Comparison of ENCODE assay signal across 1 cellular context in the genomic region with DNA sequence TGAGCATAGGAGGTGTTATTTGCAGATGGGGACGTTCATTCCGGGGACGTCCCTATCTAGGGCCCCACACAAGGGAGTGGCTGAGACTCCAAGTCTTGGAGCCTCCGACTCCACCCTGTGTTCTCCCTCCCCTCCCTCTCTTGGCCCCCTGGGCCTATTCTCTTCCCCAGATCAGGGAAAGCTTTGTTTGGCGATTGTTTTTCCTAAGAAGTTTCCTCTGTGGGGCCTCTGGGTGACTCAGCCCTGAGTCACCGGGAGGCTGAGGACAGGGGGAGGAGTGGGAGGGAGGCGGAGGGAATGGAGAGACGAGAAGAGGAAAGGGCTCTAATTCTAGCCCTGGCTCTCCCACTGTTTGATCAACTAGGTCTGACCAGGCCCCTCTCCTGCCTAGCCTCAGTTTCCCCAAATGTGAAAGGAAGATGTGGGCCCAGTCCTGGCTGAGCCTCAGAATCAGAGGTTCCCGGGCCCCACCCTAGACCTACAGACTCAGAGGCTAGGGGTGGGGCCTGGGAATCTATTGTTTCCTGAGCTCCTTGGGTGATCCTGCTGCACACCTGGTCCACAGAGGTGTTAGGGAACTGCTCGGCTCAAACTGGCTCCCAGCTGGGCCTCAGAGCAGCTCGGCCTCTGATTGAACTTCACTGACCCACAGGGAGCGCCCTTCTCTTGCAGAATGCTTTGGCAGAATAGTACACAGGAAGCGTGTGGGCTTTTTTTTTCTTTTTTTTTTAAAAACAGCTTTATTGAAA.
TF ChIP-seq lines count a peak whose summit lies in the region.

No MANE protein-coding gene starts in this region.

TF ChIP-seq in HepG2, 621 proteins besides CTCF, POLR2A, EP300 and RAD21 (continued from another document and continues in another):
- TF ChIP-seq, protein P1, sequence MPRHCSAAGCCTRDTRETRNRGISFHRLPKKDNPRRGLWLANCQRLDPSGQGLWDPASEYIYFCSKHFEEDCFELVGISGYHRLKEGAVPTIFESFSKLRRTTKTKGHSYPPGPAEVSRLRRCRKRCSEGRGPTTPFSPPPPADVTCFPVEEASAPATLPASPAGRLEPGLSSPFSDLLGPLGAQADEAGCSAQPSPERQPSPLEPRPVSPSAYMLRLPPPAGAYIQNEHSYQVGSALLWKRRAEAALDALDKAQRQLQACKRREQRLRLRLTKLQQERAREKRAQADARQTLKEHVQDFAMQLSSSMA (CRISPR knock-in tag; IDR thresholded peaks at IDR 0.05): no peak
- TF ChIP-seq TOPORS (CRISPR knock-in tag; IDR thresholded peaks at IDR 0.05): no peak
- TF ChIP-seq, protein P2, sequence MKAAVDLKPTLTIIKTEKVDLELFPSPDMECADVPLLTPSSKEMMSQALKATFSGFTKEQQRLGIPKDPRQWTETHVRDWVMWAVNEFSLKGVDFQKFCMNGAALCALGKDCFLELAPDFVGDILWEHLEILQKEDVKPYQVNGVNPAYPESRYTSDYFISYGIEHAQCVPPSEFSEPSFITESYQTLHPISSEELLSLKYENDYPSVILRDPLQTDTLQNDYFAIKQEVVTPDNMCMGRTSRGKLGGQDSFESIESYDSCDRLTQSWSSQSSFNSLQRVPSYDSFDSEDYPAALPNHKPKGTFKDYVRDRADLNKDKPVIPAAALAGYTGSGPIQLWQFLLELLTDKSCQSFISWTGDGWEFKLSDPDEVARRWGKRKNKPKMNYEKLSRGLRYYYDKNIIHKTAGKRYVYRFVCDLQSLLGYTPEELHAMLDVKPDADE (CRISPR knock-in tag; IDR thresholded peaks at IDR 0.05): no peak
- TF ChIP-seq, protein P3, sequence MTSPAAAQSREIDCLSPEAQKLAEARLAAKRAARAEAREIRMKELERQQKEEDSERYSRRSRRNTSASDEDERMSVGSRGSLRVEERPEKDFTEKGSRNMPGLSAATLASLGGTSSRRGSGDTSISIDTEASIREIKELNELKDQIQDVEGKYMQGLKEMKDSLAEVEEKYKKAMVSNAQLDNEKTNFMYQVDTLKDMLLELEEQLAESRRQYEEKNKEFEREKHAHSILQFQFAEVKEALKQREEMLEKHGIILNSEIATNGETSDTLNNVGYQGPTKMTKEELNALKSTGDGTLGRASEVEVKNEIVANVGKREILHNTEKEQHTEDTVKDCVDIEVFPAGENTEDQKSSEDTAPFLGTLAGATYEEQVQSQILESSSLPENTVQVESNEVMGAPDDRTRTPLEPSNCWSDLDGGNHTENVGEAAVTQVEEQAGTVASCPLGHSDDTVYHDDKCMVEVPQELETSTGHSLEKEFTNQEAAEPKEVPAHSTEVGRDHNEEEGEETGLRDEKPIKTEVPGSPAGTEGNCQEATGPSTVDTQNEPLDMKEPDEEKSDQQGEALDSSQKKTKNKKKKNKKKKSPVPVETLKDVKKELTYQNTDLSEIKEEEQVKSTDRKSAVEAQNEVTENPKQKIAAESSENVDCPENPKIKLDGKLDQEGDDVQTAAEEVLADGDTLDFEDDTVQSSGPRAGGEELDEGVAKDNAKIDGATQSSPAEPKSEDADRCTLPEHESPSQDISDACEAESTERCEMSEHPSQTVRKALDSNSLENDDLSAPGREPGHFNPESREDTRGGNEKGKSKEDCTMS (CRISPR knock-in tag; conservative IDR thresholded peaks at IDR 0.05): no peak
- TF ChIP-seq, protein P4, sequence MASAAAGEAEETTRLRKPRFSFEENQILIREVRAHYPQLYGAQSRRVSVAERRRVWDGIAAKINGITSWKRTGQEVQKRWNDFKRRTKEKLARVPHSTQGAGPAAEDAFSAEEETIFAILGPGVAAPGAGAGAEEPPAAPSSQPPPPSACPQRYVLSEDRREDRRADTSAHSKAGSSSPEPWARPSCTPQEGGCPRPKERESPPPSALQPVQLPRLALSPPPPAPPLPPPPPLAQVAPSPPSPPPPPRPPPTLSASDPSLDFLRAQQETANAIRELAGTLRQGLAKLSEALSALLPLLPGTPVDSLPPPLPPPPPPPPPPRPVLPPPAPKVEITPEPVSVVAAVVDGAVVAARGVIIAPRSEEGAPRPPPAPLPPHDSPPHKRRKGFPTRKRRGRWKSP (CRISPR knock-in tag; IDR thresholded peaks at IDR 0.05): peak; percentile 86
- TF ChIP-seq ZNF367 (CRISPR knock-in tag; IDR thresholded peaks at IDR 0.05; ENCODE audit: borderline replicate concordance): no peak
- TF ChIP-seq KDM3A (CRISPR knock-in tag; IDR thresholded peaks at IDR 0.05; ENCODE audit: low read depth): no peak
- no peak for TF ChIP-seq ZNF652 (CRISPR knock-in tag; IDR thresholded peaks at IDR 0.05; ENCODE audit: borderline replicate concordance, low read depth)
- TF ChIP-seq ZNF451 (CRISPR knock-in tag; IDR thresholded peaks at IDR 0.05): no peak
- TF ChIP-seq ZFP36L1 (CRISPR knock-in tag; IDR thresholded peaks at IDR 0.05): no peak
- TF ChIP-seq, protein P5, sequence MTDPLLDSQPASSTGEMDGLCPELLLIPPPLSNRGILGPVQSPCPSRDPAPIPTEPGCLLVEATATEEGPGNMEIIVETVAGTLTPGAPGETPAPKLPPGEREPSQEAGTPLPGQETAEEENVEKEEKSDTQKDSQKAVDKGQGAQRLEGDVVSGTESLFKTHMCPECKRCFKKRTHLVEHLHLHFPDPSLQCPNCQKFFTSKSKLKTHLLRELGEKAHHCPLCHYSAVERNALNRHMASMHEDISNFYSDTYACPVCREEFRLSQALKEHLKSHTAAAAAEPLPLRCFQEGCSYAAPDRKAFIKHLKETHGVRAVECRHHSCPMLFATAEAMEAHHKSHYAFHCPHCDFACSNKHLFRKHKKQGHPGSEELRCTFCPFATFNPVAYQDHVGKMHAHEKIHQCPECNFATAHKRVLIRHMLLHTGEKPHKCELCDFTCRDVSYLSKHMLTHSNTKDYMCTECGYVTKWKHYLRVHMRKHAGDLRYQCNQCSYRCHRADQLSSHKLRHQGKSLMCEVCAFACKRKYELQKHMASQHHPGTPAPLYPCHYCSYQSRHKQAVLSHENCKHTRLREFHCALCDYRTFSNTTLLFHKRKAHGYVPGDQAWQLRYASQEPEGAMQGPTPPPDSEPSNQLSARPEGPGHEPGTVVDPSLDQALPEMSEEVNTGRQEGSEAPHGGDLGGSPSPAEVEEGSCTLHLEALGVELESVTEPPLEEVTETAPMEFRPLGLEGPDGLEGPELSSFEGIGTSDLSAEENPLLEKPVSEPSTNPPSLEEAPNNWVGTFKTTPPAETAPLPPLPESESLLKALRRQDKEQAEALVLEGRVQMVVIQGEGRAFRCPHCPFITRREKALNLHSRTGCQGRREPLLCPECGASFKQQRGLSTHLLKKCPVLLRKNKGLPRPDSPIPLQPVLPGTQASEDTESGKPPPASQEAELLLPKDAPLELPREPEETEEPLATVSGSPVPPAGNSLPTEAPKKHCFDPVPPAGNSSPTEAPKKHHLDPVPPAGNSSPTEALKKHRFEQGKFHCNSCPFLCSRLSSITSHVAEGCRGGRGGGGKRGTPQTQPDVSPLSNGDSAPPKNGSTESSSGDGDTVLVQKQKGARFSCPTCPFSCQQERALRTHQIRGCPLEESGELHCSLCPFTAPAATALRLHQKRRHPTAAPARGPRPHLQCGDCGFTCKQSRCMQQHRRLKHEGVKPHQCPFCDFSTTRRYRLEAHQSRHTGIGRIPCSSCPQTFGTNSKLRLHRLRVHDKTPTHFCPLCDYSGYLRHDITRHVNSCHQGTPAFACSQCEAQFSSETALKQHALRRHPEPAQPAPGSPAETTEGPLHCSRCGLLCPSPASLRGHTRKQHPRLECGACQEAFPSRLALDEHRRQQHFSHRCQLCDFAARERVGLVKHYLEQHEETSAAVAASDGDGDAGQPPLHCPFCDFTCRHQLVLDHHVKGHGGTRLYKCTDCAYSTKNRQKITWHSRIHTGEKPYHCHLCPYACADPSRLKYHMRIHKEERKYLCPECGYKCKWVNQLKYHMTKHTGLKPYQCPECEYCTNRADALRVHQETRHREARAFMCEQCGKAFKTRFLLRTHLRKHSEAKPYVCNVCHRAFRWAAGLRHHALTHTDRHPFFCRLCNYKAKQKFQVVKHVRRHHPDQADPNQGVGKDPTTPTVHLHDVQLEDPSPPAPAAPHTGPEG (CRISPR knock-in tag; IDR thresholded peaks at IDR 0.05): no peak
- no peak for TF ChIP-seq ZNF552 (CRISPR knock-in tag; IDR thresholded peaks at IDR 0.05; ENCODE audit: borderline replicate concordance)
- TF ChIP-seq ZNF83 (CRISPR knock-in tag; IDR thresholded peaks at IDR 0.05; ENCODE audit: borderline replicate concordance): no peak
- no peak for TF ChIP-seq ZBTB8A (CRISPR knock-in tag; IDR thresholded peaks at IDR 0.05; ENCODE audit: borderline replicate concordance, low read depth)
- TF ChIP-seq KDM2A (CRISPR knock-in tag; IDR thresholded peaks at IDR 0.05; ENCODE audit: borderline replicate concordance, low read depth): peak; percentile 55; the same call in 1 of the 2 replicates
- TF ChIP-seq KLF16 (CRISPR knock-in tag; IDR thresholded peaks at IDR 0.05): peak in 1 of 2 experiments; percentile 64; a peak in 1 of 4 replicates
- no peak for TF ChIP-seq EEA1 (CRISPR knock-in tag; IDR thresholded peaks at IDR 0.05; ENCODE audit: borderline replicate concordance)
- TF ChIP-seq ZNF460 (CRISPR knock-in tag; IDR thresholded peaks at IDR 0.05; ENCODE audit: borderline replicate concordance): no peak
- TF ChIP-seq, protein P6, sequence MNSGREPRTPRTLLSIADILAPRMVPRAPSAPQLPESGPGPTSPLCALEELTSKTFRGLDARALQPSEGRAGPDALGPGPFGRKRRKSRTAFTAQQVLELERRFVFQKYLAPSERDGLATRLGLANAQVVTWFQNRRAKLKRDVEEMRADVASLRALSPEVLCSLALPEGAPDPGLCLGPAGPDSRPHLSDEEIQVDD (CRISPR knock-in tag; IDR thresholded peaks at IDR 0.05; ENCODE audit: borderline replicate concordance): no peak
- no peak for TF ChIP-seq ZNF777 (CRISPR knock-in tag; IDR thresholded peaks at IDR 0.05)
- no peak for TF ChIP-seq DR1 (CRISPR knock-in tag; IDR thresholded peaks at IDR 0.05)
- TF ChIP-seq ZSCAN21 (CRISPR knock-in tag; IDR thresholded peaks at IDR 0.05; ENCODE audit: borderline replicate concordance): no peak
- TF ChIP-seq HOXA7 (CRISPR knock-in tag; IDR thresholded peaks at IDR 0.05): no peak
- TF ChIP-seq, protein P7, sequence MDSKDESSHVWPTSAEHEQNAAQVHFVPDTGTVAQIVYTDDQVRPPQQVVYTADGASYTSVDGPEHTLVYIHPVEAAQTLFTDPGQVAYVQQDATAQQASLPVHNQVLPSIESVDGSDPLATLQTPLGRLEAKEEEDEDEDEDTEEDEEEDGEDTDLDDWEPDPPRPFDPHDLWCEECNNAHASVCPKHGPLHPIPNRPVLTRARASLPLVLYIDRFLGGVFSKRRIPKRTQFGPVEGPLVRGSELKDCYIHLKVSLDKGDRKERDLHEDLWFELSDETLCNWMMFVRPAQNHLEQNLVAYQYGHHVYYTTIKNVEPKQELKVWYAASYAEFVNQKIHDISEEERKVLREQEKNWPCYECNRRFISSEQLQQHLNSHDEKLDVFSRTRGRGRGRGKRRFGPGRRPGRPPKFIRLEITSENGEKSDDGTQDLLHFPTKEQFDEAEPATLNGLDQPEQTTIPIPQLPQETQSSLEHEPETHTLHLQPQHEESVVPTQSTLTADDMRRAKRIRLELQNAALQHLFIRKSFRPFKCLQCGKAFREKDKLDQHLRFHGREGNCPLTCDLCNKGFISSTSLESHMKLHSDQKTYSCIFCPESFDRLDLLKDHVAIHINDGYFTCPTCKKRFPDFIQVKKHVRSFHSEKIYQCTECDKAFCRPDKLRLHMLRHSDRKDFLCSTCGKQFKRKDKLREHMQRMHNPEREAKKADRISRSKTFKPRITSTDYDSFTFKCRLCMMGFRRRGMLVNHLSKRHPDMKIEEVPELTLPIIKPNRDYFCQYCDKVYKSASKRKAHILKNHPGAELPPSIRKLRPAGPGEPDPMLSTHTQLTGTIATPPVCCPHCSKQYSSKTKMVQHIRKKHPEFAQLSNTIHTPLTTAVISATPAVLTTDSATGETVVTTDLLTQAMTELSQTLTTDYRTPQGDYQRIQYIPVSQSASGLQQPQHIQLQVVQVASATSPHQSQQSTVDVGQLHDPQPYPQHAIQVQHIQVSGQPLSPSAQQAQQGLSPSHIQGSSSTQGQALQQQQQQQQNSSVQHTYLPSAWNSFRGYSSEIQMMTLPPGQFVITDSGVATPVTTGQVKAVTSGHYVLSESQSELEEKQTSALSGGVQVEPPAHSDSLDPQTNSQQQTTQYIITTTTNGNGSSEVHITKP (CRISPR knock-in tag; IDR thresholded peaks at IDR 0.05; ENCODE audit: low read depth): 0 out of 2 replicates have a peak, but pooled peaks have one; percentile 41
- TF ChIP-seq ZNF766 (CRISPR knock-in tag; IDR thresholded peaks at IDR 0.05; ENCODE audit: borderline replicate concordance): peak; percentile 33; the same call in 1 of the 2 replicates
- no peak for TF ChIP-seq ZNF776 (CRISPR knock-in tag; IDR thresholded peaks at IDR 0.05)
- TF ChIP-seq, protein P8, sequence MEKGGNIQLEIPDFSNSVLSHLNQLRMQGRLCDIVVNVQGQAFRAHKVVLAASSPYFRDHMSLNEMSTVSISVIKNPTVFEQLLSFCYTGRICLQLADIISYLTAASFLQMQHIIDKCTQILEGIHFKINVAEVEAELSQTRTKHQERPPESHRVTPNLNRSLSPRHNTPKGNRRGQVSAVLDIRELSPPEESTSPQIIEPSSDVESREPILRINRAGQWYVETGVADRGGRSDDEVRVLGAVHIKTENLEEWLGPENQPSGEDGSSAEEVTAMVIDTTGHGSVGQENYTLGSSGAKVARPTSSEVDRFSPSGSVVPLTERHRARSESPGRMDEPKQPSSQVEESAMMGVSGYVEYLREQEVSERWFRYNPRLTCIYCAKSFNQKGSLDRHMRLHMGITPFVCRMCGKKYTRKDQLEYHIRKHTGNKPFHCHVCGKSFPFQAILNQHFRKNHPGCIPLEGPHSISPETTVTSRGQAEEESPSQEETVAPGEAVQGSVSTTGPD (CRISPR knock-in tag; IDR thresholded peaks at IDR 0.05): no peak
- TF ChIP-seq HOXA3 (CRISPR knock-in tag; IDR thresholded peaks at IDR 0.05): no peak; the same call in 1 of the 2 replicates
- no peak for TF ChIP-seq NR2F6 (IDR thresholded peaks at IDR 0.05)
- peak; percentile 15; the same call in 1 of the 2 replicates for TF ChIP-seq NR2F6 (CRISPR knock-in tag; IDR thresholded peaks at IDR 0.05)
- TF ChIP-seq, protein P9, sequence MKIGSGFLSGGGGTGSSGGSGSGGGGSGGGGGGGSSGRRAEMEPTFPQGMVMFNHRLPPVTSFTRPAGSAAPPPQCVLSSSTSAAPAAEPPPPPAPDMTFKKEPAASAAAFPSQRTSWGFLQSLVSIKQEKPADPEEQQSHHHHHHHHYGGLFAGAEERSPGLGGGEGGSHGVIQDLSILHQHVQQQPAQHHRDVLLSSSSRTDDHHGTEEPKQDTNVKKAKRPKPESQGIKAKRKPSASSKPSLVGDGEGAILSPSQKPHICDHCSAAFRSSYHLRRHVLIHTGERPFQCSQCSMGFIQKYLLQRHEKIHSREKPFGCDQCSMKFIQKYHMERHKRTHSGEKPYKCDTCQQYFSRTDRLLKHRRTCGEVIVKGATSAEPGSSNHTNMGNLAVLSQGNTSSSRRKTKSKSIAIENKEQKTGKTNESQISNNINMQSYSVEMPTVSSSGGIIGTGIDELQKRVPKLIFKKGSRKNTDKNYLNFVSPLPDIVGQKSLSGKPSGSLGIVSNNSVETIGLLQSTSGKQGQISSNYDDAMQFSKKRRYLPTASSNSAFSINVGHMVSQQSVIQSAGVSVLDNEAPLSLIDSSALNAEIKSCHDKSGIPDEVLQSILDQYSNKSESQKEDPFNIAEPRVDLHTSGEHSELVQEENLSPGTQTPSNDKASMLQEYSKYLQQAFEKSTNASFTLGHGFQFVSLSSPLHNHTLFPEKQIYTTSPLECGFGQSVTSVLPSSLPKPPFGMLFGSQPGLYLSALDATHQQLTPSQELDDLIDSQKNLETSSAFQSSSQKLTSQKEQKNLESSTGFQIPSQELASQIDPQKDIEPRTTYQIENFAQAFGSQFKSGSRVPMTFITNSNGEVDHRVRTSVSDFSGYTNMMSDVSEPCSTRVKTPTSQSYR (CRISPR knock-in tag; IDR thresholded peaks at IDR 0.05; ENCODE audit: borderline replicate concordance): peak; percentile 24; the same call in 1 of the 2 replicates
